Comparison of ENCODE assay signal across 21 cellular contexts in the genomic region with DNA sequence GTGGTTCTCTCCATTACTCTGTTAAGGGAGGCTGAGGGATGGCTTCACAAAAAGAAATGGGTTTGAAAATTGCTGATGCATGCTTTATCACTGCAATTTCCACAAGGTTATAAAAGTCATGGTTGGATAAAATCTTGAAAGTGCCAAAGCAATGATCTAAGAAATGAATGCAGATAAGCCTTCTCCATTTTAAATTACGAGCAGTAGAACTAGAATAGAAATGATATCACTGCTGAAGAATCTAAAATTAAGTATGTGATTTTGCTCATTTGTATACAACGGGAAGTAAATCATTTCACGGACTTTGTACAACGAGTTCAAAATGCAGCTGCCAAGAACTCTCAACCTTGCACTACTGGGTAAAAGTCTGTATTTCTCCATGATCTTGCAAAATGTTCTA.
"Had no signal": no experiment of that assay in that cellular context is flagged by ENCODE, and none has a peak within 500 bp of the region (broad histone marks: within the 10 kb centered on the region; RNA-seq: fewer than 3 reads in every experiment).

No MANE protein-coding gene starts in this region.

- H3K27me3 ChIP-seq: adrenal gland, esophagus squamous epithelium, gastrocnemius medialis, heart right ventricle, neural progenitor cell, thyroid gland, vagina had no signal

- ATAC-seq: activated T-helper 17 cell treated with anti-CD3 and anti-CD28 coated beads, Interleukin-2, amount 50 U/mL, for 72 hours; gastrocnemius medialis; heart right ventricle; left lobe of liver; stimulated activated memory B cell treated with anti-CD40 and anti-IgM and Interleukin-4, amounts not matched to agents 10 μg/mL and 1 μg/mL and 100 μg/mL, for 72 hours had no signal

- H3K4me3 ChIP-seq: adrenal gland, esophagus squamous epithelium, gastrocnemius medialis, heart right ventricle, neural progenitor cell, thyroid gland, vagina had no signal

- H3K9ac ChIP-seq: neural progenitor cell had no signal

- DNase-seq: activated CD4-positive, alpha-beta T cell treated with anti-CD3 and anti-CD28 coated beads, Interleukin-2, amount 50 U/mL, for 4 hours; activated CD4-positive, CD25-positive, alpha-beta regulatory T cell treated with anti-CD3 and anti-CD28 coated beads, Interleukin-2, amount 50 U/mL, for 72 hours; activated naive CD4-positive, alpha-beta T cell treated with anti-CD3 and anti-CD28 coated beads for 36 hours; adrenal gland; caudate nucleus; cortex of kidney; effector CD8-positive, alpha-beta T cell; esophagus squamous epithelium; gastrocnemius medialis; heart right ventricle; midbrain; retina; stimulated activated CD4-positive, alpha-beta T cell treated with anti-CD3 and anti-CD28 coated beads, Interleukin-2, amount 100 ng/mL, for 48 hours; T-helper 1 cell; T1000; thyroid gland had no signal

- H3K4me3 Mint-ChIP-seq: activated naive CD4-positive, alpha-beta T cell treated with anti-CD3 and anti-CD28 coated beads for 36 hours; activated T-helper 17 cell treated with anti-CD3 and anti-CD28 coated beads, Interleukin-2, amount 50 U/mL, for 72 hours; neural progenitor cell; stimulated activated memory B cell treated with anti-CD40 and anti-IgM and Interleukin-4, amounts not matched to agents 10 μg/mL and 1 μg/mL and 100 μg/mL, for 72 hours had no signal

- H3K27ac ChIP-seq: adrenal gland, esophagus squamous epithelium, gastrocnemius medialis, heart right ventricle, neural progenitor cell, thyroid gland, vagina had no signal

- H2AFZ ChIP-seq: neural progenitor cell had no signal

- H3K4me2 ChIP-seq: neural progenitor cell had no signal

- H3K4me1 Mint-ChIP-seq: activated T-helper 17 cell treated with anti-CD3 and anti-CD28 coated beads, Interleukin-2, amount 50 U/mL, for 72 hours; stimulated activated memory B cell treated with anti-CD40 and anti-IgM and Interleukin-4, amounts not matched to agents 10 μg/mL and 1 μg/mL and 100 μg/mL, for 72 hours had no signal

- H3K9me3 ChIP-seq: thyroid gland had no signal

- H3K36me3 ChIP-seq: adrenal gland, esophagus squamous epithelium, gastrocnemius medialis, heart right ventricle, neural progenitor cell, thyroid gland, vagina had no signal

- H3K27me3 Mint-ChIP-seq: activated T-helper 17 cell treated with anti-CD3 and anti-CD28 coated beads, Interleukin-2, amount 50 U/mL, for 72 hours; stimulated activated memory B cell treated with anti-CD40 and anti-IgM and Interleukin-4, amounts not matched to agents 10 μg/mL and 1 μg/mL and 100 μg/mL, for 72 hours had no signal

- H3K27ac Mint-ChIP-seq: activated naive CD4-positive, alpha-beta T cell treated with anti-CD3 and anti-CD28 coated beads for 36 hours; activated T-helper 17 cell treated with anti-CD3 and anti-CD28 coated beads, Interleukin-2, amount 50 U/mL, for 72 hours; neural progenitor cell; stimulated activated memory B cell treated with anti-CD40 and anti-IgM and Interleukin-4, amounts not matched to agents 10 μg/mL and 1 μg/mL and 100 μg/mL, for 72 hours had no signal

- H3K4me1 ChIP-seq: gastrocnemius medialis, neural progenitor cell, vagina had no signal

- H3K36me3 Mint-ChIP-seq: neural progenitor cell; stimulated activated memory B cell treated with anti-CD40 and anti-IgM and Interleukin-4, amounts not matched to agents 10 μg/mL and 1 μg/mL and 100 μg/mL, for 72 hours had no signal
